In the genomic region with DNA sequence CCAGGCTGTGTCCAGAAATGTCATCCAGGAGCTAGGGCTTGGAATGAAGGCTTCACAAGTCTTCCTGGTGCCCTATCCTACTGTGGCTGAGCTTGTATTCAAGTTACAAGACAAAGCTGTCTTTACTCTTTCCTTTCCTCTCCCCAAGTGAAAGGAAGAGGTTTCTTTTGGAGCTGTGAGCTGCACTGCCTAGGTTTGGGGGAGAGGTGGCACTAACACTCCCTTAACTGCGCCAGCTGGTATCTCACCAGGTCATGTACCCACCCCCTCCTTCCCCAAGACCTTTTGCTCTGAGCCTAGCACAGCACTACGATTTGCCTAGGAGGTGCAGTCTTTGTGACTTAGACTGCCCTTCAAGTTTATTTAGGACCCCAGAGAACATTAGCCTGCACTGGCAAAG, we compare ENCODE assay signal across 23 cellular contexts.
DNase-seq lines count a peak whose midpoint lies in the region; ATAC-seq and TF ChIP-seq lines count a peak whose summit lies in the region.
"Had no signal": no experiment of that assay in that cellular context is flagged by ENCODE, and none has a peak within 500 bp of the region (broad histone marks: within the 10 kb centered on the region; RNA-seq: fewer than 3 reads in every experiment).

No MANE protein-coding gene starts in this region.

- H3K27ac Mint-ChIP-seq in WTC11 (no peak overlapping the region; the same call in 1 of the 2 replicates), CD14-positive monocyte (no peak overlapping the region)
- H3K27ac Mint-ChIP-seq: B cell had no signal

- peak overlapping the region; percentile 22 for H2AFZ ChIP-seq in neuronal stem cell (ENCODE audit: low read length)

- no peaks in the 10 kb centered on the region for H3K27me3 ChIP-seq in neuronal stem cell (ENCODE audit: control insufficient read depth in 3 of 3, insufficient read depth in 3 of 3, low read depth in 1 of 3, low read length in 3 of 3)
- no peaks in the 10 kb centered on the region for H3K27me3 ChIP-seq in WERI-Rb-1 (ENCODE audit: insufficient read depth, low read depth, severe bottlenecking)

- H3K18ac ChIP-seq in neuronal stem cell (ENCODE audit: low read length): no peak overlapping the region

- no peak for TF ChIP-seq CTCF in WTC11 (IDR thresholded peaks at IDR 0.05)
- TF ChIP-seq CTCF in CD14-positive monocyte (IDR thresholded peaks at IDR 0.05): no peak
- TF ChIP-seq CTCF in WERI-Rb-1 (IDR thresholded peaks at IDR 0.05; ENCODE audit: low read depth, low read length): no peak

- no peak overlapping the region for H4K91ac ChIP-seq in neuronal stem cell (ENCODE audit: low read depth, low read length, poor library complexity)

- DNase-seq in DMS 273 (lab: John Stamatoyannopoulos, UW; ENCODE audit: unreplicated experiment) (peak; percentile 25), DMS 273 treated with DMSO at 0.1 percent for 48 hours (lab: John Stamatoyannopoulos, UW) (no peak), WTC11 (ENCODE audit: low spot score) (no peak), iPS DF 4.7 (ENCODE audit: extremely low read depth, low spot score) (peak; percentile 19), neuronal stem cell (ENCODE audit: low spot score) (no peak), CD14-positive monocyte (ENCODE audit: low spot score) (no peak), WERI-Rb-1 (no peak)
- DNase-seq: CD8-positive, alpha-beta memory T cell; DMS153; Karpas-422; MV-4-11; NCI-H1105; NCI-H1436 treated with DMSO at 0.1 percent for 48 hours; NCI-H187 treated with DMSO at 0.1 percent for 48 hours; NCI-H446; NCI-H524 treated with DMSO at 0.1 percent for 48 hours; SIG-M5 had no signal

- H3K4ac ChIP-seq in neuronal stem cell (ENCODE audit: low read length): no peak overlapping the region

- ATAC-seq in WTC11 (peak; percentile 98), GM21576 (IDR thresholded peaks at IDR 0.05; ENCODE audit: unreplicated experiment) (no peak)
- ATAC-seq: HepG2, SK-N-SH treated with all-trans-retinoic acid at 6 μM for 48 hours had no signal

- H3K27me3 Mint-ChIP-seq in WTC11 (ENCODE audit: low read depth): no peaks in the 10 kb centered on the region
- no peaks in the 10 kb centered on the region for H3K27me3 Mint-ChIP-seq in CD14-positive monocyte (ENCODE audit: low read depth in 3 of 3)
- H3K27me3 Mint-ChIP-seq: B cell had no signal

- H3K23ac ChIP-seq in neuronal stem cell (ENCODE audit: low read depth, low read length, poor library complexity): no peak overlapping the region

- H2BK120ac ChIP-seq in neuronal stem cell (ENCODE audit: low read depth, low read length): no peak overlapping the region

- H2BK15ac ChIP-seq in neuronal stem cell (ENCODE audit: low read length): no peak overlapping the region

- no peak overlapping the region for H3K9ac ChIP-seq in neuronal stem cell (ENCODE audit: low read depth, low read length, poor library complexity)

- H2BK12ac ChIP-seq in neuronal stem cell (ENCODE audit: low read length): no peak overlapping the region

- no peak overlapping the region for H2BK5ac ChIP-seq in neuronal stem cell (ENCODE audit: low read length)

- no peaks in the 10 kb centered on the region for H3K4me1 ChIP-seq in neuronal stem cell (ENCODE audit: control insufficient read depth in 2 of 2, insufficient read depth in 1 of 2, low read depth in 1 of 2, low read length in 2 of 2)

- intact Hi-C loops in CD14-positive monocyte (cut with micrococcal nuclease): no loop called here

- H3K9me3 Mint-ChIP-seq in WTC11 (peaks cover 6% of the 10 kb centered on the region), CD14-positive monocyte (peaks cover 0 to 19% (median 4%) of the 10 kb centered on the region in 7 donors)

- no peak overlapping the region for H3K27ac ChIP-seq in neuronal stem cell (replicated peaks; ENCODE audit: low read length)
- H3K27ac ChIP-seq in WERI-Rb-1: no peak overlapping the region
- H3K27ac ChIP-seq: 22Rv1, C4-2B had no signal

- CTCF ChIA-PET in WTC11 (lab: Charles Lee): interaction anchor here (0.9 to 1.5 kb wide), 6 partner anchors 9 to 158 kb away, joined by 3 to 6 read pairs (median 4); no protein-coding TSS in a partner anchor

- H3K36me3 Mint-ChIP-seq in WTC11 (peaks cover 8% of the 10 kb centered on the region), CD14-positive monocyte (no peaks in the 10 kb centered on the region)
- H3K36me3 Mint-ChIP-seq: CD8-positive, alpha-beta memory T cell had no signal

- H2AK5ac ChIP-seq in neuronal stem cell (ENCODE audit: low read depth, low read length): no peak overlapping the region

- no CpG with 5 or more reads among the region's 2 CpGs for WGBS in neuronal stem cell (ENCODE audit: extremely low coverage in 2 of 2, insufficient read length in 2 of 2, insufficient replicate concordance in 1 of 2), 2 donors

- no peak overlapping the region for H3K14ac ChIP-seq in neuronal stem cell (ENCODE audit: low read length)

- H3K4me1 Mint-ChIP-seq in WTC11 (peaks cover 46% of the 10 kb centered on the region), CD14-positive monocyte (no peaks in the 10 kb centered on the region)
- H3K4me1 Mint-ChIP-seq: B cell; CD8-positive, alpha-beta memory T cell had no signal

- H3K4me3 ChIP-seq in neuronal stem cell (ENCODE audit: low read length in 2 of 2): no peak overlapping the region
- H3K4me3 ChIP-seq in WERI-Rb-1 (ENCODE audit: low read depth, low read length): no peak overlapping the region

- no peak overlapping the region for H3K4me2 ChIP-seq in neuronal stem cell (ENCODE audit: insufficient read depth, low read length, poor library complexity, severe bottlenecking)

- H3K79me1 ChIP-seq in neuronal stem cell (ENCODE audit: low read depth, low read length): no peaks in the 10 kb centered on the region

- POLR2A ChIA-PET in WTC11 (lab: Charles Lee): interaction anchor here (0.8 kb wide), 1 partner anchor 9 kb away, joined by 4 read pairs; no protein-coding TSS in a partner anchor

- H3K9me3 ChIP-seq in neuronal stem cell (replicated peaks in 1 of 2; ENCODE audit: control insufficient read depth in 2 of 2, insufficient read depth in 1 of 2, low read depth in 1 of 2, low read length in 2 of 2): no peaks in the 10 kb centered on the region
- no peaks in the 10 kb centered on the region for H3K9me3 ChIP-seq in WERI-Rb-1 (ENCODE audit: severe bottlenecking)

- no peak overlapping the region for H3K4me3 Mint-ChIP-seq in WTC11
- H3K4me3 Mint-ChIP-seq in CD14-positive monocyte: no peak overlapping the region
- H3K4me3 Mint-ChIP-seq: B cell; CD8-positive, alpha-beta memory T cell had no signal

- no peak overlapping the region for H4K8ac ChIP-seq in neuronal stem cell (ENCODE audit: low read depth, low read length)

- H3K36me3 ChIP-seq in neuronal stem cell (replicated peaks in 1 of 2; ENCODE audit: control insufficient read depth in 2 of 2, insufficient read depth in 2 of 2, low read length in 2 of 2): no peaks in the 10 kb centered on the region
- H3K36me3 ChIP-seq in WERI-Rb-1: no peaks in the 10 kb centered on the region

TF ChIP-seq in WTC11, 78 proteins besides CTCF, POLR2A, EP300 and RAD21:
- TF ChIP-seq GABPB1 (CRISPR knock-in tag; IDR thresholded peaks at IDR 0.05) (no peak), ZNF219 (CRISPR knock-in tag; IDR thresholded peaks at IDR 0.05; ENCODE audit: borderline replicate concordance) (no peak), ATF1 (CRISPR knock-in tag; IDR thresholded peaks at IDR 0.05) (no peak), KAT7 (CRISPR knock-in tag; IDR thresholded peaks at IDR 0.05; ENCODE audit: borderline replicate concordance) (no peak), USF1 (CRISPR knock-in tag; IDR thresholded peaks at IDR 0.05) (no peak), ZNF396 (CRISPR knock-in tag; IDR thresholded peaks at IDR 0.05; ENCODE audit: borderline replicate concordance) (no peak), MXD4 (CRISPR knock-in tag; IDR thresholded peaks at IDR 0.05; ENCODE audit: borderline replicate concordance) (no peak), CREM (CRISPR knock-in tag; IDR thresholded peaks at IDR 0.05) (no peak), ZNF121 (CRISPR knock-in tag; IDR thresholded peaks at IDR 0.05) (no peak)
- TF ChIP-seq, protein P1, sequence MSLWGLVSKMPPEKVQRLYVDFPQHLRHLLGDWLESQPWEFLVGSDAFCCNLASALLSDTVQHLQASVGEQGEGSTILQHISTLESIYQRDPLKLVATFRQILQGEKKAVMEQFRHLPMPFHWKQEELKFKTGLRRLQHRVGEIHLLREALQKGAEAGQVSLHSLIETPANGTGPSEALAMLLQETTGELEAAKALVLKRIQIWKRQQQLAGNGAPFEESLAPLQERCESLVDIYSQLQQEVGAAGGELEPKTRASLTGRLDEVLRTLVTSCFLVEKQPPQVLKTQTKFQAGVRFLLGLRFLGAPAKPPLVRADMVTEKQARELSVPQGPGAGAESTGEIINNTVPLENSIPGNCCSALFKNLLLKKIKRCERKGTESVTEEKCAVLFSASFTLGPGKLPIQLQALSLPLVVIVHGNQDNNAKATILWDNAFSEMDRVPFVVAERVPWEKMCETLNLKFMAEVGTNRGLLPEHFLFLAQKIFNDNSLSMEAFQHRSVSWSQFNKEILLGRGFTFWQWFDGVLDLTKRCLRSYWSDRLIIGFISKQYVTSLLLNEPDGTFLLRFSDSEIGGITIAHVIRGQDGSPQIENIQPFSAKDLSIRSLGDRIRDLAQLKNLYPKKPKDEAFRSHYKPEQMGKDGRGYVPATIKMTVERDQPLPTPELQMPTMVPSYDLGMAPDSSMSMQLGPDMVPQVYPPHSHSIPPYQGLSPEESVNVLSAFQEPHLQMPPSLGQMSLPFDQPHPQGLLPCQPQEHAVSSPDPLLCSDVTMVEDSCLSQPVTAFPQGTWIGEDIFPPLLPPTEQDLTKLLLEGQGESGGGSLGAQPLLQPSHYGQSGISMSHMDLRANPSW (CRISPR knock-in tag; conservative IDR thresholded peaks at IDR 0.05; ENCODE audit: low read depth): no peak
TF ChIP-seq in WTC11: peak in this region for 0.

Comparison
In these comparisons a context has a peak if more than half of its experiments do, and no peak if none do; other contexts are left out.
1. DNase-seq: peak in DMS 273 (single experiment) and iPS DF 4.7 (single experiment); none in DMS 273 treated with DMSO at 0.1 percent for 48 hours (single experiment), WTC11 (single experiment), neuronal stem cell (single experiment), CD14-positive monocyte (single experiment) and WERI-Rb-1 (single experiment).